In genomic region chr14:64973026-64973442, GRCh38 we compare ENCODE assay signal across 8 cellular contexts. TPM values are rescaled to one million over a fixed set of nuclear protein-coding genes. Genes with fewer than 3 reads are reported as not detected.
DNase-seq lines count a peak whose midpoint lies in the region; ATAC-seq, FAIRE-seq and TF ChIP-seq lines count a peak whose summit lies in the region.

No MANE protein-coding gene starts in this region.

- intact Hi-C loops in HepG2 (cut with micrococcal nuclease; ENCODE audit: unreplicated experiment): no loop called here
- intact Hi-C loops in right lobe of liver (cut with DNase I): no loop called here
- intact Hi-C loops in kidney (cut with DNase I): no loop called here

- DNase-seq in HepG2 (ENCODE audit: low spot score) (peak; percentile 38), right lobe of liver (no peak), kidney (no peak), urothelium cell line (ENCODE audit: low spot score) (no peak), SIG-M5 (lab: John Stamatoyannopoulos, UW) (no peak), D341Med (ENCODE audit: low spot score) (no peak)
- DNase-seq in activated CD8-positive, alpha-beta T cell treated with anti-CD3 and anti-CD28 coated beads, Interleukin-2, amount 10 ng/mL, durations not matched to agents 7 days and 5 days: no peak

- peaks cover 12% of the 10 kb centered on the region for H3K4me1 Mint-ChIP-seq in activated CD8-positive, alpha-beta T cell treated with anti-CD3 and anti-CD28 coated beads, Interleukin-2, amount 10 ng/mL, durations not matched to agents 7 days and 5 days (ENCODE audit: low read depth)

- H3K27ac Mint-ChIP-seq in activated CD8-positive, alpha-beta T cell treated with anti-CD3 and anti-CD28 coated beads, Interleukin-2, amount 10 ng/mL, durations not matched to agents 7 days and 5 days: no peak overlapping the region

- H3K4me3 ChIP-seq in HepG2 (replicated peaks in 1 of 3; ENCODE audit: insufficient read depth in 1 of 3, low read depth in 2 of 3, low read length in 3 of 3) (peak overlapping the region; percentile 71 to 81 (median 79)), right lobe of liver (no peak overlapping the region), kidney (ENCODE audit: low read length in 2 of 2) (peak overlapping the region; percentile 49 to 65)

- H3K9ac ChIP-seq in HepG2 (ENCODE audit: insufficient read depth, low read depth, low read length) (no peak overlapping the region), kidney (ENCODE audit: low read length in 2 of 2) (no peak overlapping the region)

- H3K36me3 ChIP-seq in HepG2 (replicated peaks in 1 of 2; ENCODE audit: control insufficient read depth in 1 of 2, insufficient read depth in 2 of 2, low read length in 2 of 2) (no peaks in the 10 kb centered on the region), right lobe of liver (no peaks in the 10 kb centered on the region), kidney (ENCODE audit: control insufficient read depth in 1 of 2, insufficient read depth in 2 of 2, low read length in 2 of 2) (no peaks in the 10 kb centered on the region)

- no peak overlapping the region for H3K27ac ChIP-seq in HepG2 (ENCODE audit: extremely low read length, insufficient read depth, low read length)
- no peak overlapping the region for H3K27ac ChIP-seq in right lobe of liver
- H3K27ac ChIP-seq in kidney (ENCODE audit: low read depth in 2 of 2, low read length in 2 of 2): no peak overlapping the region

- ATAC-seq in HepG2: peak; percentile 65
- ATAC-seq in right lobe of liver: no peak
- no peak for ATAC-seq in activated CD8-positive, alpha-beta T cell treated with anti-CD3 and anti-CD28 coated beads, Interleukin-2, amount 10 ng/mL, durations not matched to agents 7 days and 5 days
- ATAC-seq in GM21515 (IDR thresholded peaks at IDR 0.05; ENCODE audit: unreplicated experiment): no peak

- H3K4me1 ChIP-seq in HepG2 (ENCODE audit: insufficient read depth, low read length) (peaks cover 39% of the 10 kb centered on the region), right lobe of liver (peaks cover 0 to 7% (median 0%) of the 10 kb centered on the region in 4 donors), kidney (ENCODE audit: control insufficient read depth in 1 of 2, insufficient read depth in 1 of 2, low read depth in 1 of 2, low read length in 2 of 2) (peaks cover 0 to 6% of the 10 kb centered on the region in 2 donors)

- no peaks in the 10 kb centered on the region for H3K9me3 ChIP-seq in HepG2 (ENCODE audit: low read length)
- H3K9me3 ChIP-seq in right lobe of liver: no peaks in the 10 kb centered on the region
- H3K9me3 ChIP-seq in kidney (ENCODE audit: control insufficient read depth in 1 of 2, low read length in 2 of 2): no peaks in the 10 kb centered on the region

- H3K27me3 ChIP-seq in HepG2 (ENCODE audit: control insufficient read depth in 1 of 2, insufficient read depth in 2 of 2, low read length in 2 of 2) (no peaks in the 10 kb centered on the region; a peak in 1 of 5 replicates), right lobe of liver (no peaks in the 10 kb centered on the region)

- H3K36me3 Mint-ChIP-seq in activated CD8-positive, alpha-beta T cell treated with anti-CD3 and anti-CD28 coated beads, Interleukin-2, amount 10 ng/mL, durations not matched to agents 7 days and 5 days (ENCODE audit: low read depth): no peaks in the 10 kb centered on the region

- TF ChIP-seq EP300 in HepG2 (IDR thresholded peaks at IDR 0.05; ENCODE audit: low read depth in 2 of 2, low read length in 2 of 2): no peak
- no peak for TF ChIP-seq EP300 in HepG2 (CRISPR knock-in tag; IDR thresholded peaks at IDR 0.05; ENCODE audit: borderline replicate concordance)

- POLR2A ChIA-PET in HepG2 (lab: Yijun Ruan, JAX): interaction anchor here (0.6 to 2.6 kb wide), 4 partner anchors 25 to 130 kb away, joined by 3 to 11 read pairs (median 4); partner anchors contain the start of gene GPX2
- POLR2A ChIA-PET in activated CD8-positive, alpha-beta T cell treated with anti-CD3 and anti-CD28 coated beads, Interleukin-2, amount 10 ng/mL, durations not matched to agents 7 days and 5 days (lab: Charles Lee): no interaction called here

- 4% methylated on average over 8 of the region's 8 CpGs for WGBS in HepG2 (ENCODE audit: low lambda C conversion rate)
- WGBS in right lobe of liver (ENCODE audit: insufficient coverage, low coverage, low lambda C conversion rate, missing lambda C conversion rate): 80% methylated on average over 8 of the region's 8 CpGs

- peaks cover 21% of the 10 kb centered on the region for H3K27me3 Mint-ChIP-seq in activated CD8-positive, alpha-beta T cell treated with anti-CD3 and anti-CD28 coated beads, Interleukin-2, amount 10 ng/mL, durations not matched to agents 7 days and 5 days (ENCODE audit: low read depth)

- H3K4me2 ChIP-seq in HepG2 (ENCODE audit: low read depth, low read length): peak overlapping the region; percentile 94

- TF ChIP-seq CTCF in HepG2 (CRISPR knock-in tag; IDR thresholded peaks at IDR 0.05) (no peak), right lobe of liver (IDR thresholded peaks at IDR 0.05) (no peak), kidney (IDR thresholded peaks at IDR 0.05; ENCODE audit: borderline replicate concordance, extremely low read depth, insufficient read depth) (no peak)

- H3K4me3 Mint-ChIP-seq in activated CD8-positive, alpha-beta T cell treated with anti-CD3 and anti-CD28 coated beads, Interleukin-2, amount 10 ng/mL, durations not matched to agents 7 days and 5 days: peak overlapping the region; percentile 77

- H3K79me2 ChIP-seq in HepG2 (ENCODE audit: insufficient read depth, low read length): no peaks in the 10 kb centered on the region

- no peaks in the 10 kb centered on the region for H3K9me3 Mint-ChIP-seq in activated CD8-positive, alpha-beta T cell treated with anti-CD3 and anti-CD28 coated beads, Interleukin-2, amount 10 ng/mL, durations not matched to agents 7 days and 5 days (ENCODE audit: insufficient read depth)

- in situ Hi-C loops in HepG2 (cut with HindIII; ENCODE audit: extremely low pct_ligation_motif_present, low pct_unique_long_range_greater_than_20kb): no loop called here

- no peaks in the 10 kb centered on the region for H4K20me1 ChIP-seq in HepG2 (ENCODE audit: insufficient read depth, low read length)

- FAIRE-seq in HepG2 (lab: Jason Lieb, UNC) (peak; percentile 60), kidney (lab: Jason Lieb, UNC) (no peak), urothelium cell line (lab: Jason Lieb, UNC) (peak; percentile 58)

- H2AFZ ChIP-seq in HepG2 (ENCODE audit: low read length): no peak overlapping the region

- no TSS peak for BruUV-seq in HepG2 (replicated peaks; lab: Mats Ljungman, UMichigan)

- no peak for TF ChIP-seq RAD21 in HepG2 (CRISPR knock-in tag; IDR thresholded peaks at IDR 0.05)

- TF ChIP-seq POLR2A in HepG2 (IDR thresholded peaks at IDR 0.05; ENCODE audit: insufficient read depth in 1 of 2, low read depth in 2 of 2, low read length in 2 of 2) (no peak), right lobe of liver (IDR thresholded peaks at IDR 0.05) (no peak)

- CTCF ChIA-PET in HepG2 (lab: Yijun Ruan, JAX; ENCODE audit: low intra/inter-chr PET ratio, low total read pairs): no interaction called here
- CTCF ChIA-PET in activated CD8-positive, alpha-beta T cell treated with anti-CD3 and anti-CD28 coated beads, Interleukin-2, amount 10 ng/mL, durations not matched to agents 7 days and 5 days (lab: Charles Lee): no interaction called here

RNA-seq across cellular contexts. Expression of gene RAB15, which starts 0.9 kb away (rescaled TPM):
- total RNA-seq in HepG2 (2016; rRNA removed; fragmentation: Illumina TruSeq; extraction: Trizol) (17.2 and 18.5 TPM in 2 replicates), right lobe of liver (10 to 100 TPM in 2 of 6 experiments, 1 to 10 TPM in 4; 6.5 to 13.8 (median 9.0) TPM), kidney (18.3 TPM)
- total RNA-seq in HepG2 (2016; cell fraction: cytosol; rRNA removed; fragmentation: Illumina TruSeq; extraction: Trizol; ENCODE audit: low read depth): 10.0 and 10.2 TPM in 2 replicates
- total RNA-seq in HepG2 (2016; cell fraction: insoluble cytoplasmic fraction; rRNA removed; fragmentation: Illumina TruSeq; extraction: Trizol): 15.0 and 19.2 TPM in 2 replicates
- total RNA-seq in HepG2 (2016; cell fraction: membrane; rRNA removed; fragmentation: Illumina TruSeq; extraction: Trizol): 28.0 and 32.7 TPM in 2 replicates
- total RNA-seq in HepG2 (2016; cell fraction: nucleus; rRNA removed; fragmentation: Illumina TruSeq; extraction: Trizol): 13.3 and 15.6 TPM in 2 replicates
- polyA plus RNA-seq in HepG2 (2011; rRNA removed) (7.4 and 12.3 TPM in 2 replicates), kidney (ENCODE audit: insufficient read depth, low read depth, low replicate concordance) (21.7 TPM)
- polyA plus RNA-seq in HepG2 (2011; cell fraction: cytosol; rRNA removed): 6.2 and 7.5 TPM in 2 replicates
- 33.9 and 49.5 TPM in 2 replicates for polyA plus RNA-seq in HepG2 (2011; cell fraction: nucleus; rRNA removed)
- polyA plus RNA-seq in HepG2 (2012): 3.6 and 9.1 TPM in 2 replicates
- polyA plus RNA-seq in HepG2 (2016; cell fraction: cytosol; fragmentation: Illumina TruSeq; extraction: Trizol; ENCODE audit: low read depth): 12.4 and 12.5 TPM in 2 replicates
- 18.7 and 21.4 TPM in 2 replicates for polyA plus RNA-seq in HepG2 (2016; cell fraction: insoluble cytoplasmic fraction; fragmentation: Illumina TruSeq; extraction: Trizol; ENCODE audit: low read depth)
- 29.3 and 32.2 TPM in 2 replicates for polyA plus RNA-seq in HepG2 (2016; cell fraction: membrane; fragmentation: Illumina TruSeq; extraction: Trizol; ENCODE audit: low read depth)
- 31.6 and 35.1 TPM in 2 replicates for polyA plus RNA-seq in HepG2 (2016; cell fraction: nucleus; fragmentation: Illumina TruSeq; extraction: Trizol; ENCODE audit: insufficient read depth, low read depth)
- polyA minus RNA-seq in HepG2 (2011; rRNA and poly(A)+ RNA removed; ENCODE audit: low replicate concordance): 8.7 TPM in 1 of 2 replicates, not detected in the other
- 2.2 and 3.1 TPM in 2 replicates for polyA minus RNA-seq in HepG2 (2011; cell fraction: cytosol; rRNA and poly(A)+ RNA removed)
- polyA minus RNA-seq in HepG2 (2011; cell fraction: nucleus; rRNA and poly(A)+ RNA removed): 4.0 and 8.6 TPM in 2 replicates
- 1 to 10 TPM; 2.8 to 3.6 TPM for total RNA-seq in activated CD8-positive, alpha-beta T cell treated with anti-CD3 and anti-CD28 coated beads, Interleukin-2, amount 10 ng/mL, durations not matched to agents 7 days and 5 days

RNA-seq across cellular contexts. Expression of gene FNTB, which starts 13.7 kb away (rescaled TPM):
- 28.5 and 35.1 TPM in 2 replicates for total RNA-seq in HepG2 (2016; rRNA removed; fragmentation: Illumina TruSeq; extraction: Trizol)
- total RNA-seq in HepG2 (2016; cell fraction: cytosol; rRNA removed; fragmentation: Illumina TruSeq; extraction: Trizol; ENCODE audit: low read depth): 4.9 and 5.9 TPM in 2 replicates
- total RNA-seq in HepG2 (2016; cell fraction: insoluble cytoplasmic fraction; rRNA removed; fragmentation: Illumina TruSeq; extraction: Trizol): 26.2 and 34.3 TPM in 2 replicates
- total RNA-seq in HepG2 (2016; cell fraction: membrane; rRNA removed; fragmentation: Illumina TruSeq; extraction: Trizol): 13.9 and 14.8 TPM in 2 replicates
- 23.0 and 24.4 TPM in 2 replicates for total RNA-seq in HepG2 (2016; cell fraction: nucleus; rRNA removed; fragmentation: Illumina TruSeq; extraction: Trizol)
- polyA plus RNA-seq in HepG2 (2011; rRNA removed): 23.6 and 25.5 TPM in 2 replicates
- 24.0 and 26.1 TPM in 2 replicates for polyA plus RNA-seq in HepG2 (2011; cell fraction: cytosol; rRNA removed)
- polyA plus RNA-seq in HepG2 (2011; cell fraction: nucleus; rRNA removed): 23.4 and 27.7 TPM in 2 replicates
- polyA plus RNA-seq in HepG2 (2012): 13.7 TPM in 2 replicates
- 4.0 and 4.6 TPM in 2 replicates for polyA plus RNA-seq in HepG2 (2016; cell fraction: cytosol; fragmentation: Illumina TruSeq; extraction: Trizol; ENCODE audit: low read depth)
- 33.7 and 37.5 TPM in 2 replicates for polyA plus RNA-seq in HepG2 (2016; cell fraction: insoluble cytoplasmic fraction; fragmentation: Illumina TruSeq; extraction: Trizol; ENCODE audit: low read depth)
- 7.5 and 8.8 TPM in 2 replicates for polyA plus RNA-seq in HepG2 (2016; cell fraction: membrane; fragmentation: Illumina TruSeq; extraction: Trizol; ENCODE audit: low read depth)
- polyA plus RNA-seq in HepG2 (2016; cell fraction: nucleus; fragmentation: Illumina TruSeq; extraction: Trizol; ENCODE audit: insufficient read depth, low read depth): 23.4 and 28.9 TPM in 2 replicates
- 79.0 and 79.6 TPM in 2 replicates for polyA minus RNA-seq in HepG2 (2011; rRNA and poly(A)+ RNA removed; ENCODE audit: low replicate concordance)
- 23.7 and 24.0 TPM in 2 replicates for polyA minus RNA-seq in HepG2 (2011; cell fraction: cytosol; rRNA and poly(A)+ RNA removed)
- polyA minus RNA-seq in HepG2 (2011; cell fraction: nucleus; rRNA and poly(A)+ RNA removed): 29.1 and 37.9 TPM in 2 replicates
- total RNA-seq in right lobe of liver: 10 to 100 TPM in 2 of 6 experiments, 1 to 10 TPM in 4; 6.1 to 19.2 (median 9.0) TPM
- 10 to 100 TPM; 17.9 to 18.8 TPM for total RNA-seq in activated CD8-positive, alpha-beta T cell treated with anti-CD3 and anti-CD28 coated beads, Interleukin-2, amount 10 ng/mL, durations not matched to agents 7 days and 5 days
- total RNA-seq in kidney: 15.0 TPM
- polyA plus RNA-seq in kidney (ENCODE audit: insufficient read depth, low read depth, low replicate concordance): 13.6 TPM

RNA-seq across cellular contexts. Expression of gene GPX2, which starts 30.5 kb away (rescaled TPM):
- total RNA-seq in HepG2 (2016; rRNA removed; fragmentation: Illumina TruSeq; extraction: Trizol): 674 and 839 TPM in 2 replicates
- total RNA-seq in HepG2 (2016; cell fraction: cytosol; rRNA removed; fragmentation: Illumina TruSeq; extraction: Trizol; ENCODE audit: low read depth): 242 and 256 TPM in 2 replicates
- total RNA-seq in HepG2 (2016; cell fraction: insoluble cytoplasmic fraction; rRNA removed; fragmentation: Illumina TruSeq; extraction: Trizol): 663 and 874 TPM in 2 replicates
- total RNA-seq in HepG2 (2016; cell fraction: membrane; rRNA removed; fragmentation: Illumina TruSeq; extraction: Trizol): 629 and 636 TPM in 2 replicates
- total RNA-seq in HepG2 (2016; cell fraction: nucleus; rRNA removed; fragmentation: Illumina TruSeq; extraction: Trizol): 227 and 238 TPM in 2 replicates
- polyA plus RNA-seq in HepG2 (2011; rRNA removed): 417 and 526 TPM in 2 replicates
- 451 and 581 TPM in 2 replicates for polyA plus RNA-seq in HepG2 (2011; cell fraction: cytosol; rRNA removed)
- polyA plus RNA-seq in HepG2 (2011; cell fraction: nucleus; rRNA removed): 112 and 118 TPM in 2 replicates
- polyA plus RNA-seq in HepG2 (2012): 77.6 and 217 TPM in 2 replicates
- 401 and 422 TPM in 2 replicates for polyA plus RNA-seq in HepG2 (2016; cell fraction: cytosol; fragmentation: Illumina TruSeq; extraction: Trizol; ENCODE audit: low read depth)
- 1,459 and 1,539 TPM in 2 replicates for polyA plus RNA-seq in HepG2 (2016; cell fraction: insoluble cytoplasmic fraction; fragmentation: Illumina TruSeq; extraction: Trizol; ENCODE audit: low read depth)
- polyA plus RNA-seq in HepG2 (2016; cell fraction: membrane; fragmentation: Illumina TruSeq; extraction: Trizol; ENCODE audit: low read depth): 928 and 1,086 TPM in 2 replicates
- polyA plus RNA-seq in HepG2 (2016; cell fraction: nucleus; fragmentation: Illumina TruSeq; extraction: Trizol; ENCODE audit: insufficient read depth, low read depth): 560 and 646 TPM in 2 replicates
- polyA minus RNA-seq in HepG2 (2011; rRNA and poly(A)+ RNA removed; ENCODE audit: low replicate concordance): 0.26 and 308 TPM in 2 replicates
- 48.7 and 61.2 TPM in 2 replicates for polyA minus RNA-seq in HepG2 (2011; cell fraction: cytosol; rRNA and poly(A)+ RNA removed)
- polyA minus RNA-seq in HepG2 (2011; cell fraction: nucleus; rRNA and poly(A)+ RNA removed): 37.3 and 43.0 TPM in 2 replicates
- total RNA-seq in right lobe of liver: 1,000 to 10,000 TPM in 1 of 6 experiments, 100 to 1,000 TPM in 5; 248 to 1,113 (median 341) TPM
- total RNA-seq in activated CD8-positive, alpha-beta T cell treated with anti-CD3 and anti-CD28 coated beads, Interleukin-2, amount 10 ng/mL, durations not matched to agents 7 days and 5 days: not detected
- 8.4 TPM for total RNA-seq in kidney
- 60.0 TPM for polyA plus RNA-seq in kidney (ENCODE audit: insufficient read depth, low read depth, low replicate concordance)

RNA-seq across cellular contexts. Expression of gene CHURC1, which starts 58.8 kb away (rescaled TPM):
- total RNA-seq in HepG2 (2016; rRNA removed; fragmentation: Illumina TruSeq; extraction: Trizol) (72.1 and 74.4 TPM in 2 replicates), right lobe of liver (10 to 100 TPM; 28.2 to 55.2 (median 37.1) TPM), kidney (70.4 TPM)
- 16.5 and 18.5 TPM in 2 replicates for total RNA-seq in HepG2 (2016; cell fraction: cytosol; rRNA removed; fragmentation: Illumina TruSeq; extraction: Trizol; ENCODE audit: low read depth)
- total RNA-seq in HepG2 (2016; cell fraction: insoluble cytoplasmic fraction; rRNA removed; fragmentation: Illumina TruSeq; extraction: Trizol): 75.0 and 76.5 TPM in 2 replicates
- total RNA-seq in HepG2 (2016; cell fraction: membrane; rRNA removed; fragmentation: Illumina TruSeq; extraction: Trizol): 23.3 and 30.6 TPM in 2 replicates
- total RNA-seq in HepG2 (2016; cell fraction: nucleus; rRNA removed; fragmentation: Illumina TruSeq; extraction: Trizol): 35.7 and 40.9 TPM in 2 replicates
- polyA plus RNA-seq in HepG2 (2011; rRNA removed) (35.8 and 41.1 TPM in 2 replicates), kidney (ENCODE audit: insufficient read depth, low read depth, low replicate concordance) (41.0 TPM)
- 27.6 and 35.9 TPM in 2 replicates for polyA plus RNA-seq in HepG2 (2011; cell fraction: cytosol; rRNA removed)
- 20.8 and 25.4 TPM in 2 replicates for polyA plus RNA-seq in HepG2 (2011; cell fraction: nucleus; rRNA removed)
- 23.0 and 52.4 TPM in 2 replicates for polyA plus RNA-seq in HepG2 (2012)
- polyA plus RNA-seq in HepG2 (2016; cell fraction: cytosol; fragmentation: Illumina TruSeq; extraction: Trizol; ENCODE audit: low read depth): 22.9 and 25.5 TPM in 2 replicates
- polyA plus RNA-seq in HepG2 (2016; cell fraction: insoluble cytoplasmic fraction; fragmentation: Illumina TruSeq; extraction: Trizol; ENCODE audit: low read depth): 67.0 and 70.3 TPM in 2 replicates
- polyA plus RNA-seq in HepG2 (2016; cell fraction: membrane; fragmentation: Illumina TruSeq; extraction: Trizol; ENCODE audit: low read depth): 24.8 and 25.8 TPM in 2 replicates
- 44.4 and 74.3 TPM in 2 replicates for polyA plus RNA-seq in HepG2 (2016; cell fraction: nucleus; fragmentation: Illumina TruSeq; extraction: Trizol; ENCODE audit: insufficient read depth, low read depth)
- polyA minus RNA-seq in HepG2 (2011; rRNA and poly(A)+ RNA removed; ENCODE audit: low replicate concordance): 6.9 and 33.8 TPM in 2 replicates
- 9.8 and 13.8 TPM in 2 replicates for polyA minus RNA-seq in HepG2 (2011; cell fraction: cytosol; rRNA and poly(A)+ RNA removed)
- 40.3 and 42.6 TPM in 2 replicates for polyA minus RNA-seq in HepG2 (2011; cell fraction: nucleus; rRNA and poly(A)+ RNA removed)
- total RNA-seq in activated CD8-positive, alpha-beta T cell treated with anti-CD3 and anti-CD28 coated beads, Interleukin-2, amount 10 ng/mL, durations not matched to agents 7 days and 5 days: 10 to 100 TPM; 62.4 to 72.2 TPM

Comparison
In these comparisons a context has a peak if more than half of its experiments do, and no peak if none do; other contexts are left out.
1. H3K4me3 ChIP-seq: peak in HepG2 (3 of 3) and kidney (2 of 2); none in right lobe of liver (0 of 3).
2. RNA of gene GPX2, which starts 30.5 kb away (total RNA-seq): 227 to 874 TPM in HepG2 and 248 to 1,113 TPM in right lobe of liver; 8.4 TPM in kidney (single experiment) and not detected in activated CD8-positive, alpha-beta T cell treated with anti-CD3 and anti-CD28 coated beads, Interleukin-2, amount 10 ng/mL, durations not matched to agents 7 days and 5 days; every median in the first group is over 10 times any median in the second.